In the genomic region with DNA sequence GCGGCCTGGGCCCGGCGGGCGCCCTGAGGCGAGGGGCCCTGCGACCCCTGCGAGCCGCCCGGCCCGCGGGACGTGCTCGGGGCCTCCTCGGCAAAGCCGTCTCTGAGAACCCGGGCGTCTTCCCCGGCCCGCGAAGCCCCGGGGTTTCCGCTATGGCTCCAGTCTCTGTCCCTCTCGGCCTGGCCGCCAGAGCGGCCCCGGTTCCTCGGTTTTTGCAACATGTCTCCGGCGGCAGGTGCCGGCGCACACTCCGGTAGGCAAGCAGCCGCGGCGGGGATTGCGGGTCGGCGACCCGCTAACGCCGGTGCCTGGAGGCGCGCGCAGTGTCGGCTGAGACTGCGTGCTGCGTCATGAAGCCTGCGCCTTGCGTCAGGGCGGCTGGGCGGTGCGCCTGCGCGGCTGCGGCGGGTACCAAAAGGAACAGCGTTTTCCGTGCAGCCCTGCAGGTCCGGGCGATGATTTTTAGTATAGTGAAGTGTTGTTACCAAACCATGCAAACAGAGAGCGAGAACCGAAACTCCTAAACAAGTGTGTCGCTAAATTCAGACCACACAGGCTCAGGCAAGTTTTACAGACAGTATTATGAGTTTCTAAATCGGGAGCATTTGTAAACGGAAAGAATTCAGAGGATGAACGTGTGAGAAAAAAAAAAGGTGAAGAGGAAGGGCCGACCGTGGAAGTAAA, we compare ENCODE assay signal across 8 cellular contexts. TPM values are rescaled to one million over a fixed set of nuclear protein-coding genes. Genes with fewer than 3 reads are reported as not detected.
DNase-seq lines count a peak whose midpoint lies in the region; ATAC-seq and TF ChIP-seq lines count a peak whose summit lies in the region.

A gene (minus strand): TSS at position 338 of the 684 bp plus-strand sequence. CDS start 117 bp downstream, at position 221.

- TF ChIP-seq POLR2A in lower leg skin (IDR thresholded peaks at IDR 0.05) = peak in 1 of 2 donors; percentile 35

- WGBS in lower leg skin, 2 donors = 0 to 1% methylated on average over 52 to 68 of the region's 68 CpGs

- no peaks in the 10 kb centered on the region for H3K9me3 ChIP-seq in BLaER1 treated with 17β-estradiol and CSF1 and Interleukin-3, amounts not matched to agents 10 nM and 100 nM (replicated peaks in 1 of 11)

- H3K4me2 ChIP-seq in BLaER1 treated with 17β-estradiol and CSF1 and Interleukin-3, amounts not matched to agents 10 nM and 100 nM = peak within 1 kb of the TSS; percentile 90 to 99 (median 96)

- H4K20me1 ChIP-seq in BLaER1 treated with 17β-estradiol and CSF1 and Interleukin-3, amounts not matched to agents 10 nM and 100 nM = peaks cover 4 to 33% (median 23%) of the 10 kb centered on the region in 11 experiments; a peak in 18 of 22 replicates

- peak; percentile 94 for DNase-seq in NCI-H69 (lab: John Stamatoyannopoulos, UW)
- peak; percentile 84 to 87 for DNase-seq in activated CD4-positive, alpha-beta T cell treated with anti-CD3 and anti-CD28 coated beads, Interleukin-2, amount 50 U/mL, for 4 hours
- DNase-seq in dorsolateral prefrontal cortex = peak; percentile 85 to 95 (median 92)
- DNase-seq in lower leg skin (ENCODE audit: low spot score in 2 of 2) = peak; percentile 78 to 96
- DNase-seq in stimulated activated CD4-positive, alpha-beta T cell treated with anti-CD3 and anti-CD28 coated beads, Interleukin-4, amount 100 ng/mL, for 4 hours = peak; percentile 86 to 88

- peak within 1 kb of the TSS; percentile 73 to 97 (median 86) for H3K4me3 ChIP-seq in BLaER1 treated with 17β-estradiol and CSF1 and Interleukin-3, amounts not matched to agents 10 nM and 100 nM
- H3K4me3 ChIP-seq in dorsolateral prefrontal cortex (peak within 1 kb of the TSS; percentile 55 to 100 (median 86)), lower leg skin (ENCODE audit: low read depth, poor library complexity, severe bottlenecking) (peak within 1 kb of the TSS; percentile 81)

- intact Hi-C loops in dorsolateral prefrontal cortex (cut with DNase I) = loop anchor here in 1 of 2 donors (5.0 kb wide), 1 partner anchor 132 kb away; no protein-coding TSS in a partner anchor
- intact Hi-C loops in lower leg skin (cut with DNase I; ENCODE audit: low total_unique reads) = no loop called here

- H3K27ac ChIP-seq in BLaER1 treated with 17β-estradiol and CSF1 and Interleukin-3, amounts not matched to agents 10 nM and 100 nM = peak within 1 kb of the TSS; percentile 79 to 95 (median 89)
- peak within 1 kb of the TSS; percentile 70 to 97 (median 94) for H3K27ac ChIP-seq in dorsolateral prefrontal cortex

- H3K9ac ChIP-seq in BLaER1 treated with 17β-estradiol and CSF1 and Interleukin-3, amounts not matched to agents 10 nM and 100 nM = peak within 1 kb of the TSS; percentile 78 to 95 (median 92)

- no peaks in the 10 kb centered on the region for H3K27me3 ChIP-seq in BLaER1 treated with 17β-estradiol and CSF1 and Interleukin-3, amounts not matched to agents 10 nM and 100 nM
- H3K27me3 ChIP-seq in dorsolateral prefrontal cortex = no peaks in the 10 kb centered on the region

- no peaks in the 10 kb centered on the region for H3K36me3 ChIP-seq in BLaER1 treated with 17β-estradiol and CSF1 and Interleukin-3, amounts not matched to agents 10 nM and 100 nM

- peaks cover 32 to 56% (median 41%) of the 10 kb centered on the region in 10 experiments for H3K4me1 ChIP-seq in BLaER1 treated with 17β-estradiol and CSF1 and Interleukin-3, amounts not matched to agents 10 nM and 100 nM

- TF ChIP-seq CTCF in dorsolateral prefrontal cortex (IDR thresholded peaks at IDR 0.05 in 54 of 56, conservative IDR thresholded peaks at IDR 0.05 in 2 of 56; ENCODE audit: low read depth in 1 of 56, partially characterized antibody in 56 of 56) (peak in 37 of 56 donors; percentile 4 to 57 (median 23)), lower leg skin (IDR thresholded peaks at IDR 0.05) (no peak)

- peak; percentile 92 for ATAC-seq in GM19328 (IDR thresholded peaks at IDR 0.05; ENCODE audit: unreplicated experiment)
- ATAC-seq in HG03469 (IDR thresholded peaks at IDR 0.05; ENCODE audit: unreplicated experiment) = peak; percentile 85

RNA-seq across cellular contexts. Expression of the gene that starts here (rescaled TPM):
- total RNA-seq in dorsolateral prefrontal cortex = 10 to 100 TPM in 42 of 120 experiments, 1 to 10 TPM in 78; 5.2 to 12.0 (median 9.5) TPM
- 1 to 10 TPM; 4.6 to 8.8 (median 7.6) TPM for total RNA-seq in lower leg skin

Comparison
In these comparisons a context has a peak if more than half of its experiments do, and no peak if none do; other contexts are left out.
1. Peak in every context shown above with its lines: DNase-seq, ATAC-seq, H3K4me3 ChIP-seq and H3K27ac ChIP-seq.
2. CTCF ChIP-seq: peak in dorsolateral prefrontal cortex (37 of 56); none in lower leg skin (0 of 3).